Comparison of ENCODE assay signal across 8 cellular contexts in the genomic region with DNA sequence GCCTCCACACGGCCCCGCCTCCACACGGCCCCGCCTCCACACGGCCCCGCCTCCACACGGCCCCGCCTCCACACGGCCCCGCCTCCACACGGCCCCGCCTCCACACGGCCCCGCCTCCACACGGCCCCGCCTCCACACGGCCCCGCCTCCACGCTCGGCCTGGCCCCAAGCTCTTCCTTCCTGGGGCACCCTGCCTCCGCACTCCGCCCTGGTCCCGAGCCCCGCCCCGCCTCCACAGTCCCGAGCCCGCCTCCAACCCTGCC. TPM values are rescaled to one million over a fixed set of nuclear protein-coding genes. Genes with fewer than 3 reads are reported as not detected.
DNase-seq lines count a peak whose midpoint lies in the region; ATAC-seq and TF ChIP-seq lines count a peak whose summit lies in the region.
"Not testable (repeated sequence)": the region's sequence is repeated elsewhere in the genome, so short reads cannot be mapped to it uniquely, and the experiment has no call there.

No MANE protein-coding gene starts in this region.

- H3K36me3 Mint-ChIP-seq in activated naive CD8-positive, alpha-beta T cell treated with anti-CD3 and anti-CD28 coated beads for 36 hours, result peaks cover 13% of the 10 kb centered on the region
- not testable (repeated sequence) for H3K36me3 Mint-ChIP-seq in effector memory CD8-positive, alpha-beta T cell (ENCODE audit: insufficient read depth)

- not testable (repeated sequence) for H3K27me3 Mint-ChIP-seq in activated naive CD8-positive, alpha-beta T cell treated with anti-CD3 and anti-CD28 coated beads for 36 hours; effector memory CD8-positive, alpha-beta T cell

- not testable (repeated sequence) for TF ChIP-seq POLR2A in gastrocnemius medialis (IDR thresholded peaks at IDR 0.05); vagina (IDR thresholded peaks at IDR 0.05)

- H3K27me3 ChIP-seq in HL-60 (ENCODE audit: insufficient read depth, poor library complexity, severe bottlenecking); WERI-Rb-1 (ENCODE audit: insufficient read depth, low read depth, severe bottlenecking); gastrocnemius medialis; vagina: not testable (repeated sequence)

- intact Hi-C loops in gastrocnemius medialis (cut with DNase I; ENCODE audit: low total_unique reads), result loop anchor here (1.0 to 2.0 kb wide), 4 partner anchors 200 to 530 kb away; a partner anchor contains a TSS
- intact Hi-C loops in vagina (cut with DNase I), result loop anchor here (5.0 kb wide), 1 partner anchor 157 kb away; a partner anchor contains a TSS

- H3K27ac Mint-ChIP-seq in activated naive CD8-positive, alpha-beta T cell treated with anti-CD3 and anti-CD28 coated beads for 36 hours, result not testable (repeated sequence)
- peak overlapping the region; percentile 85 to 93 for H3K27ac Mint-ChIP-seq in effector memory CD8-positive, alpha-beta T cell

- peak; percentile 49 for ATAC-seq in GM19463 (IDR thresholded peaks at IDR 0.05; ENCODE audit: unreplicated experiment)
- peak; percentile 66 for ATAC-seq in effector memory CD8-positive, alpha-beta T cell (replicated peaks)
- ATAC-seq in gastrocnemius medialis, result not testable (repeated sequence)

- 1% methylated on average over 11 of the region's 27 CpGs; no CpG with 5 or more reads in 1 of the 2 experiments for WGBS in mesodermal cell (ENCODE audit: insufficient coverage in 2 of 2), 2 experiments

- TF ChIP-seq CTCF in HL-60 (IDR thresholded peaks at IDR 0.05; ENCODE audit: insufficient read depth, low read length); WERI-Rb-1 (IDR thresholded peaks at IDR 0.05; ENCODE audit: low read depth, low read length); gastrocnemius medialis (IDR thresholded peaks at IDR 0.05 in 4 of 5, conservative IDR thresholded peaks at IDR 0.05 in 1 of 5); vagina (IDR thresholded peaks at IDR 0.05): not testable (repeated sequence)

- peak overlapping the region; percentile 87 for H3K4me3 Mint-ChIP-seq in activated naive CD8-positive, alpha-beta T cell treated with anti-CD3 and anti-CD28 coated beads for 36 hours
- H3K4me3 Mint-ChIP-seq in effector memory CD8-positive, alpha-beta T cell, result peak overlapping the region; percentile 82 to 90

- not testable (repeated sequence) for H3K9me3 ChIP-seq in WERI-Rb-1 (ENCODE audit: severe bottlenecking); mesodermal cell (ENCODE audit: control insufficient read depth, low read length); gastrocnemius medialis; vagina

- in situ Hi-C loops in gastrocnemius medialis (cut with MboI; ENCODE audit: low sequenced_read_pairs in 4 of 4), result loop anchor here in 2 of 4 donors (5.0 to 10.0 kb wide), 3 partner anchors 167 to 210 kb away; a partner anchor contains a TSS

- not testable (repeated sequence) for H3K9me3 Mint-ChIP-seq in activated naive CD8-positive, alpha-beta T cell treated with anti-CD3 and anti-CD28 coated beads for 36 hours; effector memory CD8-positive, alpha-beta T cell

- H3K4me3 ChIP-seq in HL-60 (replicated peaks; ENCODE audit: insufficient read depth, low read length), result peak overlapping the region; percentile 87; the same call in 1 of the 2 replicates
- H3K4me3 ChIP-seq in WERI-Rb-1 (ENCODE audit: low read depth, low read length), result peak overlapping the region; percentile 90; the same call in 1 of the 2 replicates
- peak overlapping the region; percentile 85 for H3K4me3 ChIP-seq in mesodermal cell (ENCODE audit: extremely low read depth, insufficient read depth, low read length, poor library complexity, severe bottlenecking)
- H3K4me3 ChIP-seq in gastrocnemius medialis, result peak overlapping the region; percentile 70 to 95 (median 84)
- peak overlapping the region in 1 of 2 donors; percentile 92 for H3K4me3 ChIP-seq in vagina

- not testable (repeated sequence) for H3K27ac ChIP-seq in HL-60 (replicated peaks); WERI-Rb-1; mesodermal cell (ENCODE audit: low read depth, low read length, severe bottlenecking)
- H3K27ac ChIP-seq in gastrocnemius medialis (peak overlapping the region; percentile 86 to 96 (median 90)), vagina (peak overlapping the region; percentile 97)

- DNase-seq in HL-60 (ENCODE audit: low read depth in 1 of 2, low spot score in 1 of 2), result peak in 1 of 2 experiments; percentile 98
- DNase-seq in WERI-Rb-1; activated naive CD8-positive, alpha-beta T cell treated with anti-CD3 and anti-CD28 coated beads for 36 hours; effector memory CD8-positive, alpha-beta T cell; gastrocnemius medialis; vagina (ENCODE audit: extremely low spot score in 2 of 2): not testable (repeated sequence)

- H3K4me1 ChIP-seq in mesodermal cell (ENCODE audit: control insufficient read depth, insufficient read depth, low read length, poor library complexity, severe bottlenecking), result peaks cover 25% of the 10 kb centered on the region
- peaks cover 13 to 18% of the 10 kb centered on the region in 2 donors for H3K4me1 ChIP-seq in gastrocnemius medialis
- H3K4me1 ChIP-seq in vagina, result peaks cover 30% of the 10 kb centered on the region

- H3K4me1 Mint-ChIP-seq in activated naive CD8-positive, alpha-beta T cell treated with anti-CD3 and anti-CD28 coated beads for 36 hours, result peaks cover 32% of the 10 kb centered on the region
- peaks cover 31 to 42% of the 10 kb centered on the region in 2 donors for H3K4me1 Mint-ChIP-seq in effector memory CD8-positive, alpha-beta T cell (ENCODE audit: low read depth in 2 of 2)

- not testable (repeated sequence) for H3K36me3 ChIP-seq in WERI-Rb-1, gastrocnemius medialis, vagina
- peaks cover 23% of the 10 kb centered on the region for H3K36me3 ChIP-seq in mesodermal cell (ENCODE audit: control insufficient read depth, insufficient read depth, low read length)

RNA-seq across cellular contexts. Expression of a gene that starts 0.3 kb away (rescaled TPM):
- total RNA-seq in activated naive CD8-positive, alpha-beta T cell treated with anti-CD3 and anti-CD28 coated beads for 36 hours, result 10 to 100 TPM; 13.3 to 16.9 TPM
- polyA plus RNA-seq in mesodermal cell (2013, experiment 1 of 2), result 41.9 TPM
- polyA plus RNA-seq in mesodermal cell (2013, experiment 2 of 2), result 40.2 TPM
- total RNA-seq in gastrocnemius medialis (1 to 10 TPM; 2.6 to 5.0 (median 3.1) TPM), vagina (18.9 TPM)
